In the genomic region with DNA sequence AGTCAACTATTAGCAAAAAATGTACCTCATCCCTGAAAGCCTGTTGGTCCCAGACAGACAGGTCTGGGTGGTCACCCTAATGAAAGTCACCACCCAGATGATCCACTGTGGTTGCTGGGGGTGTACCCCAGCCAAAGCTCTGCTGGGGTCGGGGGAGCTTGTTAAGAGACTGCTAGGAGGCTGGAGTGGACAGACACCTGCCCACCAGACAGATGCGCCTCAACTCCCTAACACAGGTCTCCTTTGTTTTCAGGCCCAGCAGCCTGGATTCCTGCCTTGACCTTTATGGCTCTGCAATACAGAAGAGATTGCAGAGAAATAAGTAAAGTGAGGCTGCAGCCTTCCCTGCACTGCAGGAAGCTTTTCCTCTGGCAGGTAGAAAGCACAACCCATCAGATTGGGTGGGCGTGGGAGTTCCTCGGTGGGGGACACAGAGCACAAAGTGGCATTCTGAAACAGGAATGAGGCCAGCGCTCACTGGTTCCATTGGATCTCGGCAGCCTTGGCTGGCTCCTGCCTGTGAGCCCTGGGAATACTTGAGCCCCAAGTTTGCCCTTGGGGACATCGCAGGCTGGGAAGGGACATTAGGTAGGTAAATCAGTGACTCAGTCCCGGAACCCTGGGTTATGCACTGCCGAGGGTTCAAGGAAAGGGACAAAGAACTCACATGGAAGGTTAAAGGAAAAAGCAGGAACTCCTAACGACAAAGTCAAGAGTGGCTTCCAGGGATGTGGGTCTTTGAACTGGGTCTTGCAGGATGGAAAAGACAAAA, we compare ENCODE assay signal across 18 cellular contexts. TPM values are rescaled to one million over a fixed set of nuclear protein-coding genes. Genes with fewer than 3 reads are reported as not detected.
DNase-seq lines count a peak whose midpoint lies in the region; ATAC-seq, FAIRE-seq and TF ChIP-seq lines count a peak whose summit lies in the region.
"Had no signal": no experiment of that assay in that cellular context is flagged by ENCODE, and none has a peak within 500 bp of the region (broad histone marks: within the 10 kb centered on the region; RNA-seq: fewer than 3 reads in every experiment).

No MANE protein-coding gene starts in this region.

- dilution Hi-C loops in endothelial cell of umbilical vein (cut with MboI; ENCODE audit: extremely low pct_ligation_motif_present, low sequenced_read_pairs): no loop called here

- TF ChIP-seq CTCF in right atrium auricular region (IDR thresholded peaks at IDR 0.05) (no peak), endothelial cell of umbilical vein (IDR thresholded peaks at IDR 0.05; ENCODE audit: extremely low read depth in 1 of 2, insufficient read depth in 1 of 2, low read depth in 1 of 2, low read length in 2 of 2) (no peak), neural crest cell (conservative IDR thresholded peaks at IDR 0.05) (no peak)

- peak overlapping the region; percentile 87 for H3K27ac Mint-ChIP-seq in neural crest cell (ENCODE audit: unreplicated experiment)
- H3K27ac Mint-ChIP-seq: naive B cell; stimulated activated naive CD8-positive, alpha-beta T cell treated with anti-CD3 and anti-CD28 coated beads, Interleukin-15, amount 100 ng/mL, for 72 hours had no signal

- H3K27ac ChIP-seq in right atrium auricular region: no peak overlapping the region
- peak overlapping the region; percentile 45 for H3K27ac ChIP-seq in endothelial cell of umbilical vein (ENCODE audit: insufficient read depth, low read depth, low read length)

- no peaks in the 10 kb centered on the region for H3K36me3 Mint-ChIP-seq in neural crest cell (ENCODE audit: low read depth)
- H3K36me3 Mint-ChIP-seq: naive B cell had no signal

- H3K9me3 ChIP-seq in right atrium auricular region (no peaks in the 10 kb centered on the region), endothelial cell of umbilical vein (replicated peaks; ENCODE audit: control insufficient read depth, insufficient read depth, low read length) (no peaks in the 10 kb centered on the region)
- H3K9me3 ChIP-seq: left lung had no signal

- no peaks in the 10 kb centered on the region for H4K20me1 ChIP-seq in endothelial cell of umbilical vein (replicated peaks; ENCODE audit: control insufficient read depth, extremely low read depth, insufficient read depth, low read length)

- POLR2A ChIA-PET in endothelial cell of umbilical vein (lab: Charles Lee): no interaction called here

- H3K4me3 ChIP-seq in right atrium auricular region: no peak overlapping the region
- H3K4me3 ChIP-seq in endothelial cell of umbilical vein (replicated peaks in 1 of 3; ENCODE audit: insufficient read depth in 1 of 3, low read depth in 1 of 3, low read length in 3 of 3): no peak overlapping the region
- H3K4me3 ChIP-seq: left lung had no signal

- no peak overlapping the region for H2AFZ ChIP-seq in endothelial cell of umbilical vein (ENCODE audit: low read depth, low read length)

- H3K4me1 ChIP-seq in right atrium auricular region: peaks cover 0 to 22% of the 10 kb centered on the region in 2 donors
- H3K4me1 ChIP-seq in endothelial cell of umbilical vein (ENCODE audit: control insufficient read depth, extremely low read depth, insufficient read depth, low read length): peaks cover 18% of the 10 kb centered on the region

- no peaks in the 10 kb centered on the region for H3K9me1 ChIP-seq in endothelial cell of umbilical vein (replicated peaks; ENCODE audit: control insufficient read depth, extremely low read depth, insufficient read depth, low read length)

- peaks cover 22% of the 10 kb centered on the region for H3K4me1 Mint-ChIP-seq in neural crest cell
- H3K4me1 Mint-ChIP-seq: naive B cell; stimulated activated naive CD8-positive, alpha-beta T cell treated with anti-CD3 and anti-CD28 coated beads, Interleukin-15, amount 100 ng/mL, for 72 hours had no signal

- FAIRE-seq in endothelial cell of umbilical vein (lab: Jason Lieb, UNC): no peak
- FAIRE-seq: endometrium, urothelium cell line had no signal

- H3K4me3 Mint-ChIP-seq in neural crest cell: no peak overlapping the region
- H3K4me3 Mint-ChIP-seq: naive B cell; stimulated activated naive CD8-positive, alpha-beta T cell treated with anti-CD3 and anti-CD28 coated beads, Interleukin-15, amount 100 ng/mL, for 72 hours had no signal

- no peaks in the 10 kb centered on the region for H3K79me2 ChIP-seq in endothelial cell of umbilical vein (ENCODE audit: control insufficient read depth, insufficient read depth, low read length)

- H3K9ac ChIP-seq in endothelial cell of umbilical vein (replicated peaks; ENCODE audit: extremely low read depth, insufficient read depth, low read length): no peak overlapping the region

- CTCF ChIA-PET in endothelial cell of umbilical vein (lab: Charles Lee): interaction anchor here (1.1 to 2.2 kb wide), 2 partner anchors 37 to 40 kb away, joined by 3 to 8 read pairs; no protein-coding TSS in a partner anchor

- intact Hi-C loops in left cardiac atrium (cut with DNase I) (no loop called here), endothelial cell of umbilical vein (cut with micrococcal nuclease) (no loop called here)

- TF ChIP-seq POLR2A in endothelial cell of umbilical vein (IDR thresholded peaks at IDR 0.05; ENCODE audit: low read depth, low read length): no peak

- ATAC-seq in left cardiac atrium: no peak
- ATAC-seq in GM21528 (IDR thresholded peaks at IDR 0.05; ENCODE audit: low FRiP score, unreplicated experiment): no peak
- no peak for ATAC-seq in HG03175 (IDR thresholded peaks at IDR 0.05; ENCODE audit: unreplicated experiment)
- ATAC-seq: stimulated activated naive CD8-positive, alpha-beta T cell treated with anti-CD3 and anti-CD28 coated beads, Interleukin-15, amount 100 ng/mL, for 72 hours had no signal

- no peaks in the 10 kb centered on the region for H3K27me3 ChIP-seq in right atrium auricular region
- peaks cover under 1 to 2% of the 10 kb centered on the region in 2 experiments for H3K27me3 ChIP-seq in endothelial cell of umbilical vein (ENCODE audit: control insufficient read depth in 2 of 2, insufficient read depth in 2 of 2, low read length in 2 of 2)
- H3K27me3 ChIP-seq: left lung had no signal

- DNase-seq in right atrium auricular region (ENCODE audit: low spot score): peak; percentile 49
- DNase-seq in left cardiac atrium: no peak
- DNase-seq in endothelial cell of umbilical vein (ENCODE audit: low read depth, low spot score): no peak
- DNase-seq in neural crest cell (ENCODE audit: low read depth, low spot score): no peak
- DNase-seq in NCI-H2107 (lab: John Stamatoyannopoulos, UW): no peak
- DNase-seq in NCI-H82 treated with DMSO at 0.1 percent for 48 hours (lab: John Stamatoyannopoulos, UW; ENCODE audit: unreplicated experiment): no peak
- DNase-seq: activated CD4-positive, CD25-positive, alpha-beta regulatory T cell; naive B cell; NCI-H2029; stimulated activated naive CD8-positive, alpha-beta T cell treated with anti-CD3 and anti-CD28 coated beads, Interleukin-15, amount 100 ng/mL, for 72 hours had no signal

- peak overlapping the region; percentile 13 for H3K4me2 ChIP-seq in endothelial cell of umbilical vein (ENCODE audit: insufficient read depth, low read length)

- H3K9me3 Mint-ChIP-seq in neural crest cell: peaks cover 3% of the 10 kb centered on the region
- H3K9me3 Mint-ChIP-seq: naive B cell; stimulated activated naive CD8-positive, alpha-beta T cell treated with anti-CD3 and anti-CD28 coated beads, Interleukin-15, amount 100 ng/mL, for 72 hours had no signal

- no TSS peak for BruUV-seq in endothelial cell of umbilical vein (replicated peaks; lab: Mats Ljungman, UMichigan)

- H3K27me3 Mint-ChIP-seq in neural crest cell (ENCODE audit: low read depth): no peaks in the 10 kb centered on the region

- H3K36me3 ChIP-seq in right atrium auricular region (no peaks in the 10 kb centered on the region), endothelial cell of umbilical vein (ENCODE audit: control insufficient read depth in 2 of 2, extremely low read depth in 1 of 2, insufficient read depth in 2 of 2, low read length in 2 of 2) (no peaks in the 10 kb centered on the region)
- H3K36me3 ChIP-seq: left lung had no signal

TF ChIP-seq in endothelial cell of umbilical vein, 7 proteins besides CTCF, POLR2A, EP300 and RAD21 (continues in another document):
- TF ChIP-seq MYC (IDR thresholded peaks at IDR 0.05; ENCODE audit: low read depth, low read length) (no peak), JUN (IDR thresholded peaks at IDR 0.05; ENCODE audit: borderline replicate concordance, insufficient read depth, insufficient read length, low read depth) (no peak), POLR2AphosphoS5 (IDR thresholded peaks at IDR 0.05; ENCODE audit: insufficient read depth, low read depth, low read length) (no peak), GATA2 (IDR thresholded peaks at IDR 0.05; ENCODE audit: insufficient read depth, insufficient read length, low read depth, low read length) (no peak), EZH2 (IDR thresholded peaks at IDR 0.05; ENCODE audit: borderline replicate concordance, low read depth, low read length, severe bottlenecking) (no peak)
- TF ChIP-seq, protein P1, sequence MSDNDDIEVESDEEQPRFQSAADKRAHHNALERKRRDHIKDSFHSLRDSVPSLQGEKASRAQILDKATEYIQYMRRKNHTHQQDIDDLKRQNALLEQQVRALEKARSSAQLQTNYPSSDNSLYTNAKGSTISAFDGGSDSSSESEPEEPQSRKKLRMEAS (IDR thresholded peaks at IDR 0.05; ENCODE audit: insufficient read depth, insufficient read length): no peak

RNA-seq across cellular contexts. Expression of a gene that starts 18.0 kb away (rescaled TPM):
- total RNA-seq in right atrium auricular region (not detected), left cardiac atrium (not detected), endothelial cell of umbilical vein (0.28 and 0.38 TPM in 2 replicates), neural crest cell (2.9 and 3.2 TPM in 2 replicates)
- polyA plus RNA-seq in endothelial cell of umbilical vein: 0.14 and 0.21 TPM in 2 replicates
- polyA plus RNA-seq in endothelial cell of umbilical vein (2011; cell fraction: cytosol; rRNA removed): 0.16 and 0.19 TPM in 2 replicates
- polyA plus RNA-seq in endothelial cell of umbilical vein (2011; cell fraction: nucleus; rRNA removed): 0.14 TPM in 1 of 2 replicates, not detected in the other
- polyA plus RNA-seq in endothelial cell of umbilical vein (2012): 0.15 TPM in 1 of 2 replicates, not detected in the other
- polyA minus RNA-seq in endothelial cell of umbilical vein: 0.08 and 0.41 TPM in 2 replicates
- 0.61 TPM for polyA minus RNA-seq in endothelial cell of umbilical vein (2011; cell fraction: cytosol; rRNA and poly(A)+ RNA removed)
- 0.14 TPM in 1 of 2 replicates, not detected in the other for polyA minus RNA-seq in endothelial cell of umbilical vein (2011; cell fraction: nucleus; rRNA and poly(A)+ RNA removed)
- total RNA-seq: NCI-H460 had no signal

RNA-seq across cellular contexts. Expression of a gene that starts 53.9 kb away (rescaled TPM):
- total RNA-seq in right atrium auricular region (not detected), left cardiac atrium (not detected), endothelial cell of umbilical vein (not detected in 2 replicates), neural crest cell (not detected in 2 replicates)
- polyA plus RNA-seq in endothelial cell of umbilical vein: not detected in 2 replicates
- polyA plus RNA-seq in endothelial cell of umbilical vein (2011; cell fraction: cytosol; rRNA removed): not detected in 2 replicates
- not detected in 2 replicates for polyA plus RNA-seq in endothelial cell of umbilical vein (2011; cell fraction: nucleus; rRNA removed)
- polyA plus RNA-seq in endothelial cell of umbilical vein (2012): not detected in 2 replicates
- polyA minus RNA-seq in endothelial cell of umbilical vein: not detected in 2 replicates
- not detected for polyA minus RNA-seq in endothelial cell of umbilical vein (2011; cell fraction: cytosol; rRNA and poly(A)+ RNA removed)
- polyA minus RNA-seq in endothelial cell of umbilical vein (2011; cell fraction: nucleus; rRNA and poly(A)+ RNA removed): not detected in 2 replicates
- total RNA-seq: activated CD8-positive, alpha-beta memory T cell treated with anti-CD3 and anti-CD28 coated beads for 36 hours; chondrocyte; left lung; NCI-H460 had no signal
